Comparison of ENCODE assay signal across 12 cellular contexts in the genomic region with DNA sequence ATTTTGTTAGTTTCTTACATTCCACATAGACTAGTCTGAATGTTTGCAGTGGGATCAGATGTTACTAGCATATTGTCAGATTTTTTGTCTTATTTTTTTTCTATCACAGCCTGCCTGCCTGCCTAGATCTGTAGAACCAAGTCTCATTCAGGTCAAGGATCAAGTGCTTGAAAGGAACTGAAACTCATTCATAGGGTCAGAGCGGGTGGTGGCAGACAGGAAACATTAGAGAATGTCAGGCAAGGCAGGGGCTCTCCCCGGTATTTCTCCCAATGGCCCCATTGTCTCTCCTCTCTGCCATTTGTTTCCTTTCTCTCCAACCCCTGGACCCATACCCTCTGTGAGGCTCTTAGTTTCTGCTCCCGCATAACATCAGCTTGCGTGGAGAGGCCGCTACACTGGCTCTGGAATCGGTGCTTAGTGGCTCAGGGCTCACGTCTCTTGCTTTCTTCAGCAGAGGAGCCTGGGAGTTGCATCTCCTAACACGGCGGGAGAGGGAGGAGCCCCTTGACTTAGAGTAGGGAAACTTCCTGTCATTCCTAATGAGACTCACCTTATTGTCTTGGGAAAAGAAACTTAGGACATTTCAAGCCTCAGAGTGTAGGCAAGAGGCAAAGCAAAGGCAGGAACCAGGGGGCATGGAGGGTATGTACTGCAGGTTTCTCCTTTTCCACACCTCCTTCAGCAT. TPM values are rescaled to one million over a fixed set of nuclear protein-coding genes. Genes with fewer than 3 reads are reported as not detected.
DNase-seq lines count a peak whose midpoint lies in the region; ATAC-seq, FAIRE-seq and TF ChIP-seq lines count a peak whose summit lies in the region.
"Had no signal": no experiment of that assay in that cellular context is flagged by ENCODE, and none has a peak within 500 bp of the region (broad histone marks: within the 10 kb centered on the region; RNA-seq: fewer than 3 reads in every experiment).

No MANE protein-coding gene starts in this region.

- H3K4me1 ChIP-seq in endothelial cell of umbilical vein (ENCODE audit: control insufficient read depth, extremely low read depth, insufficient read depth, low read length) (peaks cover 14% of the 10 kb centered on the region), left lung (no peaks in the 10 kb centered on the region)

- TF ChIP-seq POLR2A in endothelial cell of umbilical vein (IDR thresholded peaks at IDR 0.05; ENCODE audit: low read depth, low read length) = no peak

- CTCF ChIA-PET in endothelial cell of umbilical vein (lab: Charles Lee) = interaction anchor here (0.9 kb wide), 1 partner anchor 104 kb away, joined by 3 read pairs; no protein-coding TSS in a partner anchor

- H3K27me3 ChIP-seq in endothelial cell of umbilical vein (ENCODE audit: control insufficient read depth in 2 of 2, insufficient read depth in 2 of 2, low read length in 2 of 2) (peaks cover 0 to 8% of the 10 kb centered on the region in 2 experiments), left lung (no peaks in the 10 kb centered on the region)

- ATAC-seq in GM18508 (IDR thresholded peaks at IDR 0.05; ENCODE audit: insufficient read depth, unreplicated experiment) (peak; percentile 84), GM21390 (IDR thresholded peaks at IDR 0.05; ENCODE audit: unreplicated experiment) (peak; percentile 86), HG03159 (IDR thresholded peaks at IDR 0.05; ENCODE audit: unreplicated experiment) (peak; percentile 90), left lung (no peak)

- no peaks in the 10 kb centered on the region for H3K4me1 Mint-ChIP-seq in osteocyte (ENCODE audit: unreplicated experiment)

- no peaks in the 10 kb centered on the region for H3K79me2 ChIP-seq in endothelial cell of umbilical vein (ENCODE audit: control insufficient read depth, insufficient read depth, low read length)

- no peaks in the 10 kb centered on the region for H3K9me1 ChIP-seq in endothelial cell of umbilical vein (replicated peaks; ENCODE audit: control insufficient read depth, extremely low read depth, insufficient read depth, low read length)

- intact Hi-C loops in endothelial cell of umbilical vein (cut with micrococcal nuclease) = no loop called here
- intact Hi-C loops in left lung (cut with DNase I) = no loop called here

- no peak overlapping the region for H2AFZ ChIP-seq in endothelial cell of umbilical vein (ENCODE audit: low read depth, low read length)

- no peaks in the 10 kb centered on the region for H3K36me3 Mint-ChIP-seq in osteocyte (ENCODE audit: unreplicated experiment)
- H3K36me3 Mint-ChIP-seq: mesothelial cell of epicardium had no signal

- no peak overlapping the region for H3K4me2 ChIP-seq in endothelial cell of umbilical vein (ENCODE audit: insufficient read depth, low read length)
- H3K4me2 ChIP-seq: KMS-11 had no signal

- dilution Hi-C loops in endothelial cell of umbilical vein (cut with MboI; ENCODE audit: extremely low pct_ligation_motif_present, low sequenced_read_pairs) = no loop called here

- peaks cover 51% of the 10 kb centered on the region for H3K27me3 Mint-ChIP-seq in osteocyte (ENCODE audit: unreplicated experiment)

- no peak overlapping the region for H3K9ac ChIP-seq in endothelial cell of umbilical vein (replicated peaks; ENCODE audit: extremely low read depth, insufficient read depth, low read length)
- H3K9ac ChIP-seq: KMS-11 had no signal

- POLR2A ChIA-PET in endothelial cell of umbilical vein (lab: Charles Lee) = no interaction called here

- peak; percentile 77 for FAIRE-seq in endothelial cell of umbilical vein (lab: Jason Lieb, UNC)

- DNase-seq in endothelial cell of umbilical vein (ENCODE audit: low read depth, low spot score) = peak; percentile 55
- DNase-seq in osteocyte (ENCODE audit: extremely low spot score, unreplicated experiment) = no peak
- DNase-seq in left lung = no peak
- no peak for DNase-seq in midbrain (lab: John Stamatoyannopoulos, UW)
- DNase-seq in effector CD8-positive, alpha-beta T cell (lab: John Stamatoyannopoulos, UW) = no peak
- DNase-seq: activated gamma-delta T cell treated with Interleukin-2 at 50 U/mL for 16 hours had no signal

- no peaks in the 10 kb centered on the region for H3K9me3 ChIP-seq in endothelial cell of umbilical vein (replicated peaks; ENCODE audit: control insufficient read depth, insufficient read depth, low read length)
- H3K9me3 ChIP-seq in left lung = no peaks in the 10 kb centered on the region

- no peak overlapping the region for H3K4me3 Mint-ChIP-seq in osteocyte (ENCODE audit: unreplicated experiment)
- H3K4me3 Mint-ChIP-seq: mesothelial cell of epicardium had no signal

- H3K4me3 ChIP-seq in endothelial cell of umbilical vein (replicated peaks in 1 of 3; ENCODE audit: insufficient read depth in 1 of 3, low read depth in 1 of 3, low read length in 3 of 3) = no peak overlapping the region
- no peak overlapping the region for H3K4me3 ChIP-seq in left lung
- H3K4me3 ChIP-seq: SK-N-MC had no signal

- no peak for TF ChIP-seq CTCF in endothelial cell of umbilical vein (IDR thresholded peaks at IDR 0.05; ENCODE audit: extremely low read depth in 1 of 2, insufficient read depth in 1 of 2, low read depth in 1 of 2, low read length in 2 of 2)
- no peak for TF ChIP-seq CTCF in osteocyte (IDR thresholded peaks at IDR 0.05)
- no peak for TF ChIP-seq CTCF in left lung (IDR thresholded peaks at IDR 0.05)

- H3K9me3 Mint-ChIP-seq in osteocyte (ENCODE audit: unreplicated experiment) = no peaks in the 10 kb centered on the region
- H3K9me3 Mint-ChIP-seq: mesothelial cell of epicardium had no signal

- H3K27ac Mint-ChIP-seq in osteocyte (ENCODE audit: unreplicated experiment) = no peak overlapping the region
- H3K27ac Mint-ChIP-seq: mesothelial cell of epicardium had no signal

- no peaks in the 10 kb centered on the region for H4K20me1 ChIP-seq in endothelial cell of umbilical vein (replicated peaks; ENCODE audit: control insufficient read depth, extremely low read depth, insufficient read depth, low read length)

- H3K36me3 ChIP-seq in endothelial cell of umbilical vein (ENCODE audit: control insufficient read depth in 2 of 2, extremely low read depth in 1 of 2, insufficient read depth in 2 of 2, low read length in 2 of 2) (no peaks in the 10 kb centered on the region), left lung (no peaks in the 10 kb centered on the region)

- no TSS peak for BruUV-seq in endothelial cell of umbilical vein (replicated peaks; lab: Mats Ljungman, UMichigan)

- no peak overlapping the region for H3K27ac ChIP-seq in endothelial cell of umbilical vein (ENCODE audit: insufficient read depth, low read depth, low read length)
- no peak overlapping the region for H3K27ac ChIP-seq in left lung
- H3K27ac ChIP-seq: KMS-11, SK-N-MC had no signal

TF ChIP-seq in endothelial cell of umbilical vein, 7 proteins besides CTCF, POLR2A, EP300 and RAD21:
- TF ChIP-seq JUN (IDR thresholded peaks at IDR 0.05; ENCODE audit: borderline replicate concordance, insufficient read depth, insufficient read length, low read depth) (no peak), EZH2 (IDR thresholded peaks at IDR 0.05; ENCODE audit: borderline replicate concordance, low read depth, low read length, severe bottlenecking) (no peak), MYC (IDR thresholded peaks at IDR 0.05; ENCODE audit: low read depth, low read length) (no peak), POLR2AphosphoS5 (IDR thresholded peaks at IDR 0.05; ENCODE audit: insufficient read depth, low read depth, low read length) (no peak), FOS (IDR thresholded peaks at IDR 0.05; ENCODE audit: borderline replicate concordance, insufficient read depth, low read length) (no peak), GATA2 (IDR thresholded peaks at IDR 0.05; ENCODE audit: insufficient read depth, insufficient read length, low read depth, low read length) (no peak)
- TF ChIP-seq, protein P1, sequence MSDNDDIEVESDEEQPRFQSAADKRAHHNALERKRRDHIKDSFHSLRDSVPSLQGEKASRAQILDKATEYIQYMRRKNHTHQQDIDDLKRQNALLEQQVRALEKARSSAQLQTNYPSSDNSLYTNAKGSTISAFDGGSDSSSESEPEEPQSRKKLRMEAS (IDR thresholded peaks at IDR 0.05; ENCODE audit: insufficient read depth, insufficient read length) = no peak

RNA-seq across cellular contexts. Expression of a gene that starts 35.6 kb away (rescaled TPM):
- total RNA-seq in endothelial cell of umbilical vein = 12.9 and 13.3 TPM in 2 replicates
- polyA plus RNA-seq in endothelial cell of umbilical vein = 5.3 and 6.6 TPM in 2 replicates
- 3.3 and 3.5 TPM in 2 replicates for polyA plus RNA-seq in endothelial cell of umbilical vein (2011; cell fraction: cytosol; rRNA removed)
- 16.3 and 19.5 TPM in 2 replicates for polyA plus RNA-seq in endothelial cell of umbilical vein (2011; cell fraction: nucleus; rRNA removed)
- polyA plus RNA-seq in endothelial cell of umbilical vein (2012) = 7.7 and 7.8 TPM in 2 replicates
- polyA minus RNA-seq in endothelial cell of umbilical vein = 9.5 and 10.9 TPM in 2 replicates
- 8.3 TPM for polyA minus RNA-seq in endothelial cell of umbilical vein (2011; cell fraction: cytosol; rRNA and poly(A)+ RNA removed)
- polyA minus RNA-seq in endothelial cell of umbilical vein (2011; cell fraction: nucleus; rRNA and poly(A)+ RNA removed) = 9.8 and 17.5 TPM in 2 replicates
- 2.7 and 3.3 TPM in 2 replicates for total RNA-seq in osteocyte
- total RNA-seq in left lung = 10 to 100 TPM; 18.6 to 31.4 TPM
